9 cellular contexts compared by ENCODE assay signal in the genomic region with DNA sequence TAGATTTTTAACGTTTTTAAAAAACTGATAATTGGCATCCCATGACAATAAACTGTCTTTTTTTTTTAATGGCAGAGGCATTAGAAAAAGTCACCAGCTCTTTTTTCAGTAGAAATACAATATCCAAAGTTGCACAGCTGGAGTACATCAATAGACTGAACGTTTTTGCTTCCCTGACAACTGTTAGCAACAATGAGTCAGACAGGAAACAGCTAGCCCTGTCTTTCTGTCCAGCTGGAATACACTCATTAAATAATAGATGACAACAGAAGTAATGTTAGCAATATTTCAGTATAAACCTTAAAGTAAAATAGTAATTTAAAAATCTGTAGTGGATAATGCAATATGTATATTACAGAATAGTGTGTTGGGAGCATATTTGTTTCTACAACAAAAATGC.
A peak's percentile ranks its signal among the peaks of the same experiment; 100 is the strongest.
DNase-seq lines count a peak whose midpoint lies in the region; ATAC-seq and TF ChIP-seq lines count a peak whose summit lies in the region.
"Had no signal": no experiment of that assay in that cellular context is flagged by ENCODE, and none has a peak within 500 bp of the region (broad histone marks: within the 10 kb centered on the region; RNA-seq: fewer than 3 reads in every experiment).

No MANE protein-coding gene starts in this region.

- H3K4me3 ChIP-seq in heart right ventricle (no peak overlapping the region), skeletal muscle tissue (ENCODE audit: low read length in 3 of 3) (no peak overlapping the region)

- WGBS in heart right ventricle, 2 donors: 19 to 23% methylated on average over 2 of the region's 2 CpGs

- intact Hi-C loops in heart right ventricle (cut with DNase I): loop anchor here in 2 of 10 donors (10.0 kb wide), 1 partner anchor 171 kb away; the partner anchor contains the start of gene FAM13C (in 2 of the 2)

- H3K9me3 ChIP-seq in heart right ventricle (no peaks in the 10 kb centered on the region), skeletal muscle tissue (ENCODE audit: control insufficient read depth in 3 of 3, low read length in 3 of 3) (no peaks in the 10 kb centered on the region)

- H3K9ac ChIP-seq in skeletal muscle tissue (ENCODE audit: low read depth in 1 of 3, low read length in 3 of 3): no peak overlapping the region

- H3K36me3 ChIP-seq in heart right ventricle (no peaks in the 10 kb centered on the region), skeletal muscle tissue (ENCODE audit: control insufficient read depth in 3 of 3, insufficient read depth in 3 of 3, low read length in 3 of 3) (no peaks in the 10 kb centered on the region)

- H3K27me3 ChIP-seq in heart right ventricle (no peaks in the 10 kb centered on the region), skeletal muscle tissue (ENCODE audit: control insufficient read depth in 3 of 3, insufficient read depth in 3 of 3, low read length in 3 of 3) (no peaks in the 10 kb centered on the region)

- H3K27ac ChIP-seq in heart right ventricle (peak overlapping the region; percentile 38 to 84 (median 76)), skeletal muscle tissue (ENCODE audit: low read depth, low read length) (peak overlapping the region; percentile 76)

- H3K4me1 ChIP-seq in heart right ventricle (peaks cover 0 to 28% (median 16%) of the 10 kb centered on the region in 9 donors), skeletal muscle tissue (ENCODE audit: control insufficient read depth in 3 of 3, insufficient read depth in 3 of 3, low read length in 3 of 3) (peaks cover 5 to 9% (median 7%) of the 10 kb centered on the region in 3 donors)

- TF ChIP-seq CTCF in heart right ventricle (IDR thresholded peaks at IDR 0.05): no peak

- peak; percentile 71 to 97 (median 96) for ATAC-seq in heart right ventricle
- no peak for ATAC-seq in GM18502 (IDR thresholded peaks at IDR 0.05; ENCODE audit: poor library complexity, unreplicated experiment)
- ATAC-seq in HG03135 (IDR thresholded peaks at IDR 0.05; ENCODE audit: unreplicated experiment): no peak

- peak; percentile 86 for DNase-seq in H4 (ENCODE audit: low spot score)
- peak; percentile 3 for DNase-seq in amniotic epithelial cell (ENCODE audit: low read depth)
- peak in 1 of 2 donors; percentile 60 for DNase-seq in heart right ventricle
- DNase-seq in NCI-H526 treated with DMSO at 0.1 percent for 48 hours (lab: John Stamatoyannopoulos, UW): no peak
- no peak for DNase-seq in stimulated activated naive CD4-positive, alpha-beta T cell treated with Interleukin-2 at 50 U/mL for 16 hours (lab: John Stamatoyannopoulos, UW)
- DNase-seq: effector CD4-positive, alpha-beta T cell had no signal

Comparison
In these comparisons a context has a peak if more than half of its experiments do, and no peak if none do; other contexts are left out.
1. DNase-seq: peak in H4 (single experiment) and amniotic epithelial cell (single experiment); none in NCI-H526 treated with DMSO at 0.1 percent for 48 hours (single experiment) and stimulated activated naive CD4-positive, alpha-beta T cell treated with Interleukin-2 at 50 U/mL for 16 hours (single experiment).
2. ATAC-seq: peak in heart right ventricle (8 of 8); none in GM18502 (single experiment) and HG03135 (single experiment).